29 cellular contexts compared by ENCODE assay signal in genomic region chr5:66519626-66520025, GRCh38.
"Had no signal": no experiment of that assay in that cellular context is flagged by ENCODE, and none has a peak within 500 bp of the region (broad histone marks: within the 10 kb centered on the region; RNA-seq: fewer than 3 reads in every experiment).

No MANE protein-coding gene starts in this region.

- H3K4me3 Mint-ChIP-seq: activated B cell treated with CpG ODN at 0.5 μM for 24 hours; activated CD4-positive, alpha-beta T cell treated with anti-CD3 and anti-CD28 coated beads for 36 hours; activated CD8-positive, alpha-beta T cell treated with anti-CD3 and anti-CD28 coated beads, Interleukin-2, amount 10 ng/mL, durations not matched to agents 7 days and 5 days; activated naive CD4-positive, alpha-beta T cell treated with anti-CD3 and anti-CD28 coated beads, Interleukin-2, amount 10 ng/mL, durations not matched to agents 7 days and 5 days; activated naive CD8-positive, alpha-beta T cell treated with anti-CD3 and anti-CD28 coated beads, Interleukin-2, amount 10 ng/mL, durations not matched to agents 7 days and 5 days; activated T-helper 1 cell treated with anti-CD3 and anti-CD28 coated beads, Interleukin-12 subunit alpha, Interleukin-12 subunit beta, Interleukin-2, Interleukin-4 antibody, amounts not matched to agents 30 ng/mL and 10 ng/mL and 1 ng/mL, durations not matched to agents 14 hours and 24 hours and 36 hours; brain; mesothelial cell of epicardium; naive B cell; stimulated activated effector memory CD8-positive, alpha-beta T cell treated with anti-CD3 and anti-CD28 coated beads, Interleukin-12 subunit alpha, Interleukin-12 subunit beta, amount 100 ng/mL, for 72 hours; stimulated activated naive CD8-positive, alpha-beta T cell treated with anti-CD3 and anti-CD28 coated beads, Interleukin-15, Interleukin-2, amounts not matched to agents 100 ng/mL and 50 ng/mL, for 24 hours; T-helper 2 cell treated with Interferon-gamma antibody and Interleukin-4, amounts not matched to agents 5 μg/mL and 100 μg/mL, for 36 hours; type B pancreatic cell had no signal

- H3K4me1 Mint-ChIP-seq: activated naive CD4-positive, alpha-beta T cell treated with anti-CD3 and anti-CD28 coated beads, Interleukin-2, amount 10 ng/mL, durations not matched to agents 7 days and 5 days; activated naive CD8-positive, alpha-beta T cell treated with anti-CD3 and anti-CD28 coated beads, Interleukin-2, amount 10 ng/mL, durations not matched to agents 7 days and 5 days; brain; stimulated activated effector memory CD8-positive, alpha-beta T cell treated with anti-CD3 and anti-CD28 coated beads, Interleukin-12 subunit alpha, Interleukin-12 subunit beta, amount 100 ng/mL, for 72 hours had no signal

- H3K27ac Mint-ChIP-seq: activated B cell treated with CpG ODN at 0.5 μM for 24 hours; activated CD4-positive, alpha-beta T cell treated with anti-CD3 and anti-CD28 coated beads for 36 hours; activated CD8-positive, alpha-beta T cell treated with anti-CD3 and anti-CD28 coated beads, Interleukin-2, amount 10 ng/mL, durations not matched to agents 7 days and 5 days; activated naive CD4-positive, alpha-beta T cell treated with anti-CD3 and anti-CD28 coated beads, Interleukin-2, amount 10 ng/mL, durations not matched to agents 7 days and 5 days; activated naive CD8-positive, alpha-beta T cell treated with anti-CD3 and anti-CD28 coated beads, Interleukin-2, amount 10 ng/mL, durations not matched to agents 7 days and 5 days; activated T-helper 1 cell treated with anti-CD3 and anti-CD28 coated beads, Interleukin-12 subunit alpha, Interleukin-12 subunit beta, Interleukin-2, Interleukin-4 antibody, amounts not matched to agents 30 ng/mL and 10 ng/mL and 1 ng/mL, durations not matched to agents 14 hours and 24 hours and 36 hours; brain; naive B cell; progenitor cell of endocrine pancreas; stimulated activated effector memory CD8-positive, alpha-beta T cell treated with anti-CD3 and anti-CD28 coated beads, Interleukin-12 subunit alpha, Interleukin-12 subunit beta, amount 100 ng/mL, for 72 hours; stimulated activated naive CD8-positive, alpha-beta T cell treated with anti-CD3 and anti-CD28 coated beads, Interleukin-15, Interleukin-2, amounts not matched to agents 100 ng/mL and 50 ng/mL, for 24 hours; T-helper 2 cell treated with Interferon-gamma antibody and Interleukin-4, amounts not matched to agents 5 μg/mL and 100 μg/mL, for 36 hours; type B pancreatic cell had no signal

- H3K27ac ChIP-seq: ascending aorta, coronary artery, dorsolateral prefrontal cortex, heart right ventricle, ovary, skin epidermis, thoracic aorta, vagina had no signal

- H3K36me3 ChIP-seq: ascending aorta, heart right ventricle, ovary, thoracic aorta, vagina had no signal

- H3K4me3 ChIP-seq: ascending aorta, coronary artery, dorsolateral prefrontal cortex, heart right ventricle, ovary, skin epidermis, thoracic aorta, vagina had no signal

- H3K9me3 ChIP-seq: ascending aorta, ovary had no signal

- H3K4me1 ChIP-seq: ascending aorta, vagina had no signal

- DNase-seq: activated B cell treated with CpG ODN at 0.5 μM for 24 hours; activated CD4-positive, alpha-beta T cell treated with anti-CD3 and anti-CD28 coated beads for 36 hours; activated CD8-positive, alpha-beta T cell treated with anti-CD3 and anti-CD28 coated beads, Interleukin-2, amount 10 ng/mL, durations not matched to agents 7 days and 5 days; activated gamma-delta T cell; activated naive CD4-positive, alpha-beta T cell treated with anti-CD3 and anti-CD28 coated beads, Interleukin-2, amount 10 ng/mL, durations not matched to agents 7 days and 5 days; activated naive CD8-positive, alpha-beta T cell treated with anti-CD3 and anti-CD28 coated beads, Interleukin-2, amount 10 ng/mL, durations not matched to agents 7 days and 5 days; dorsolateral prefrontal cortex; effector memory CD4-positive, alpha-beta T cell; foreskin melanocyte; heart right ventricle; left ventricle myocardium superior; naive B cell; ovary; retina; stimulated activated CD4-positive, alpha-beta T cell treated with anti-CD3 and anti-CD28 coated beads, Interleukin-4, amount 100 ng/mL, for 24 hours had no signal

- H3K36me3 Mint-ChIP-seq: activated naive CD8-positive, alpha-beta T cell treated with anti-CD3 and anti-CD28 coated beads, Interleukin-2, amount 10 ng/mL, durations not matched to agents 7 days and 5 days; stimulated activated effector memory CD8-positive, alpha-beta T cell treated with anti-CD3 and anti-CD28 coated beads, Interleukin-12 subunit alpha, Interleukin-12 subunit beta, amount 100 ng/mL, for 72 hours; type B pancreatic cell had no signal

- H3K27me3 Mint-ChIP-seq: activated B cell treated with CpG ODN at 0.5 μM for 24 hours; activated naive CD4-positive, alpha-beta T cell treated with anti-CD3 and anti-CD28 coated beads, Interleukin-2, amount 10 ng/mL, durations not matched to agents 7 days and 5 days; naive B cell; progenitor cell of endocrine pancreas; stimulated activated naive CD8-positive, alpha-beta T cell treated with anti-CD3 and anti-CD28 coated beads, Interleukin-15, Interleukin-2, amounts not matched to agents 100 ng/mL and 50 ng/mL, for 24 hours had no signal

- H3K27me3 ChIP-seq: ascending aorta, dorsolateral prefrontal cortex, heart right ventricle, ovary, vagina had no signal

- ATAC-seq: activated CD4-positive, alpha-beta T cell treated with anti-CD3 and anti-CD28 coated beads for 36 hours; activated CD8-positive, alpha-beta T cell treated with anti-CD3 and anti-CD28 coated beads, Interleukin-2, amount 10 ng/mL, durations not matched to agents 7 days and 5 days; heart right ventricle; left ventricle myocardium superior; sciatic nerve; stimulated activated effector memory CD8-positive, alpha-beta T cell treated with anti-CD3 and anti-CD28 coated beads, Interleukin-12 subunit alpha, Interleukin-12 subunit beta, amount 100 ng/mL, for 72 hours had no signal
